ENCODE assay signal across 1 cellular context in genomic region chr22:26570864-26571525, GRCh38.
TF ChIP-seq lines count a peak whose summit lies in the region.

No MANE protein-coding gene starts in this region.

TF ChIP-seq in K562, 482 proteins besides CTCF, POLR2A, EP300 and RAD21:
- TF ChIP-seq POLR2G (IDR thresholded peaks at IDR 0.05; ENCODE audit: low read depth, low read length), result peak; percentile 42; the same call in 1 of the 2 replicates
- TF ChIP-seq HMG20B (CRISPR knock-in tag; IDR thresholded peaks at IDR 0.05), result no peak
- peak; percentile 15 for TF ChIP-seq RBM25 (IDR thresholded peaks at IDR 0.05; ENCODE audit: low read depth, low read length, severe bottlenecking)
